In genomic region chr17:1908699-1909309, GRCh38 we compare ENCODE assay signal across 8 cellular contexts.
DNase-seq lines count a peak whose midpoint lies in the region; ATAC-seq and FAIRE-seq lines count a peak whose summit lies in the region.

No MANE protein-coding gene starts in this region.

- peaks cover 96% of the 10 kb centered on the region for H3K27me3 ChIP-seq in HUES48 (ENCODE audit: control insufficient read depth, insufficient read depth, low read length)
- H3K27me3 ChIP-seq in neuronal stem cell (ENCODE audit: control insufficient read depth in 3 of 3, insufficient read depth in 3 of 3, low read depth in 1 of 3, low read length in 3 of 3) = peaks cover 0 to 11% (median 2%) of the 10 kb centered on the region in 3 experiments

- H3K23ac ChIP-seq in neuronal stem cell (ENCODE audit: low read depth, low read length, poor library complexity) = no peak overlapping the region

- no peak for FAIRE-seq in urothelium cell line (lab: Jason Lieb, UNC)

- WGBS in neuronal stem cell (ENCODE audit: extremely low coverage in 2 of 2, insufficient read length in 2 of 2, insufficient replicate concordance in 1 of 2), 2 donors = no CpG with 5 or more reads among the region's 22 CpGs

- no peak overlapping the region for H2BK12ac ChIP-seq in neuronal stem cell (ENCODE audit: low read length)

- no peak overlapping the region for H2BK5ac ChIP-seq in neuronal stem cell (ENCODE audit: low read length)

- H3K27ac ChIP-seq in HUES48 (ENCODE audit: low read depth, low read length) (no peak overlapping the region), neuronal stem cell (replicated peaks; ENCODE audit: low read length) (peak overlapping the region; percentile 68)

- H3K9ac ChIP-seq in HUES48 (ENCODE audit: low read depth, low read length) = no peak overlapping the region
- peak overlapping the region; percentile 4 for H3K9ac ChIP-seq in neuronal stem cell (ENCODE audit: low read depth, low read length, poor library complexity)

- no peak overlapping the region for H3K14ac ChIP-seq in neuronal stem cell (ENCODE audit: low read length)

- ATAC-seq in HG03460 (IDR thresholded peaks at IDR 0.05; ENCODE audit: unreplicated experiment) = no peak

- DNase-seq in Caki2 (ENCODE audit: low read depth) (peak; percentile 58), NOMO-1 treated with DMSO at 0.1 percent for 48 hours (lab: John Stamatoyannopoulos, UW; ENCODE audit: unreplicated experiment) (peak; percentile 63), foreskin melanocyte (peak; percentile 66), neuronal stem cell (ENCODE audit: low spot score) (peak; percentile 69), urothelium cell line (ENCODE audit: low spot score) (peak; percentile 56)
- DNase-seq in activated effector memory CD4-positive, alpha-beta T cell treated with anti-CD3 and anti-CD28 coated beads, Interleukin-2, amount 50 U/mL, for 16 hours = peak; percentile 64

- H3K4me3 ChIP-seq in HUES48 (ENCODE audit: low read depth, low read length) = peak overlapping the region; percentile 48; the same call in 1 of the 2 replicates
- H3K4me3 ChIP-seq in neuronal stem cell (ENCODE audit: low read length in 2 of 2) = peak overlapping the region; percentile 45 to 71

- H4K8ac ChIP-seq in neuronal stem cell (ENCODE audit: low read depth, low read length) = no peak overlapping the region

- no peak overlapping the region for H3K4ac ChIP-seq in neuronal stem cell (ENCODE audit: low read length)

- H3K4me2 ChIP-seq in neuronal stem cell (ENCODE audit: insufficient read depth, low read length, poor library complexity, severe bottlenecking) = peak overlapping the region; percentile 52

- H3K4me1 ChIP-seq in HUES48 (ENCODE audit: control insufficient read depth, insufficient read depth, low read length) (peaks cover 4% of the 10 kb centered on the region; the same call in 1 of the 2 replicates), neuronal stem cell (ENCODE audit: control insufficient read depth in 2 of 2, insufficient read depth in 1 of 2, low read depth in 1 of 2, low read length in 2 of 2) (peaks cover 30 to 41% of the 10 kb centered on the region in 2 donors)

- H3K18ac ChIP-seq in neuronal stem cell (ENCODE audit: low read length) = peak overlapping the region; percentile 90

- no peak overlapping the region for H2AK5ac ChIP-seq in neuronal stem cell (ENCODE audit: low read depth, low read length)

- in situ Hi-C loops in Caki2 (cut with HindIII; ENCODE audit: low pct_unique_long_range_greater_than_20kb, low sequenced_read_pairs) = no loop called here

- H2AFZ ChIP-seq in neuronal stem cell (ENCODE audit: low read length) = peak overlapping the region; percentile 96

- no peaks in the 10 kb centered on the region for H3K79me1 ChIP-seq in neuronal stem cell (ENCODE audit: low read depth, low read length)

- H3K9me3 ChIP-seq in HUES48 (ENCODE audit: control insufficient read depth, insufficient read depth, low read length) (no peaks in the 10 kb centered on the region), neuronal stem cell (replicated peaks in 1 of 2; ENCODE audit: control insufficient read depth in 2 of 2, insufficient read depth in 1 of 2, low read depth in 1 of 2, low read length in 2 of 2) (no peaks in the 10 kb centered on the region)

- H3K36me3 ChIP-seq in HUES48 (ENCODE audit: control insufficient read depth, insufficient read depth, low read length) (no peaks in the 10 kb centered on the region), neuronal stem cell (replicated peaks in 1 of 2; ENCODE audit: control insufficient read depth in 2 of 2, insufficient read depth in 2 of 2, low read length in 2 of 2) (no peaks in the 10 kb centered on the region)

- H2BK120ac ChIP-seq in neuronal stem cell (ENCODE audit: low read depth, low read length) = peak overlapping the region; percentile 30

- no peak overlapping the region for H4K91ac ChIP-seq in neuronal stem cell (ENCODE audit: low read depth, low read length, poor library complexity)

- no peak overlapping the region for H2BK15ac ChIP-seq in neuronal stem cell (ENCODE audit: low read length)
